ENCODE assay signal across 19 cellular contexts in genomic region chr2:58072102-58072501, GRCh38. TPM values are rescaled to one million over a fixed set of nuclear protein-coding genes. Genes with fewer than 3 reads are reported as not detected.
DNase-seq lines count a peak whose midpoint lies in the region; ATAC-seq, FAIRE-seq and TF ChIP-seq lines count a peak whose summit lies in the region.
"Had no signal": no experiment of that assay in that cellular context is flagged by ENCODE, and none has a peak within 500 bp of the region (broad histone marks: within the 10 kb centered on the region; RNA-seq: fewer than 3 reads in every experiment).

No MANE protein-coding gene starts in this region.

- peak; percentile 46 for ATAC-seq in GM18868 (IDR thresholded peaks at IDR 0.05; ENCODE audit: unreplicated experiment)
- peak; percentile 57 for ATAC-seq in HG03095 (IDR thresholded peaks at IDR 0.05; ENCODE audit: unreplicated experiment)
- ATAC-seq: K562, SK-N-SH treated with all-trans-retinoic acid at 6 μM for 48 hours, T-cell had no signal

- in situ Hi-C loops in brain microvascular endothelial cell (cut with HindIII; ENCODE audit: low pct_ligation_motif_present, low sequenced_read_pairs) = no loop called here

- no peaks in the 10 kb centered on the region for H3K36me3 ChIP-seq in brain microvascular endothelial cell (replicated peaks)

- FAIRE-seq in A204.1 (lab: Jason Lieb, UNC) (peak; percentile 35), islet of Langerhans (lab: Jason Lieb, UNC) (peak; percentile 76)
- FAIRE-seq: K562 had no signal

- TF ChIP-seq CTCF in brain microvascular endothelial cell (IDR thresholded peaks at IDR 0.05; ENCODE audit: low read depth, low read length, missing control alignments) = no peak

- no peak overlapping the region for H3K4me3 ChIP-seq in brain microvascular endothelial cell (ENCODE audit: low read depth, low read length)
- H3K4me3 ChIP-seq: K562 had no signal

- H3K27me3 ChIP-seq in brain microvascular endothelial cell (replicated peaks) = no peaks in the 10 kb centered on the region

- DNase-seq in brain microvascular endothelial cell (no peak), DMS79 treated with DMSO at 0.1 percent for 48 hours (lab: John Stamatoyannopoulos, UW) (no peak), NCI-H69 (lab: John Stamatoyannopoulos, UW) (no peak), posterior vena cava (ENCODE audit: low spot score) (no peak)
- DNase-seq: Caco-2, GF-D8, MV-4-11, NCI-H1694 treated with DMSO at 0.1 percent for 48 hours, NCI-H510A, NCI-H774, SIG-M5, T-cell had no signal

- no peak overlapping the region for H3K27ac ChIP-seq in brain microvascular endothelial cell
- H3K27ac ChIP-seq: 22Rv1 had no signal

- intact Hi-C loops in posterior vena cava (cut with DNase I) = no loop called here

RNA-seq across cellular contexts. Expression of gene VRK2, which starts 25.5 kb away (rescaled TPM):
- 10 to 100 TPM; 27.7 to 41.0 TPM for total RNA-seq in posterior vena cava
